ENCODE assay signal across 8 cellular contexts in genomic region chr21:37368536-37369279, GRCh38. TPM values are rescaled to one million over a fixed set of nuclear protein-coding genes. Genes with fewer than 3 reads are reported as not detected.
DNase-seq lines count a peak whose midpoint lies in the region; ATAC-seq and TF ChIP-seq lines count a peak whose summit lies in the region.

No MANE protein-coding gene starts in this region.

- H3K4me1 ChIP-seq in CD4-positive, CD25-positive, alpha-beta regulatory T cell (ENCODE audit: control insufficient read depth, insufficient read depth, low read length, poor library complexity, severe bottlenecking) = peaks cover 65% of the 10 kb centered on the region
- H3K4me1 ChIP-seq in lower lobe of right lung = peaks cover 63% of the 10 kb centered on the region
- peaks cover 64% of the 10 kb centered on the region for H3K4me1 ChIP-seq in vagina

- H3K4me3 ChIP-seq in CD4-positive, CD25-positive, alpha-beta regulatory T cell (ENCODE audit: low read depth, low read length) = peak overlapping the region; percentile 95
- peak overlapping the region; percentile 70 for H3K4me3 ChIP-seq in Jurkat, Clone E6-1 (ENCODE audit: low read length)
- peak overlapping the region; percentile 88 for H3K4me3 ChIP-seq in lower lobe of right lung
- peak overlapping the region; percentile 78 to 100 for H3K4me3 ChIP-seq in vagina

- DNase-seq in CD4-positive, CD25-positive, alpha-beta regulatory T cell = peak in 1 of 3 donors; percentile 13
- no peak for DNase-seq in Jurkat, Clone E6-1 (ENCODE audit: low read depth, low spot score)
- peak; percentile 51 for DNase-seq in astrocyte of the hippocampus (ENCODE audit: low read depth, low spot score)
- no peak for DNase-seq in lower lobe of right lung
- DNase-seq in vagina (ENCODE audit: extremely low spot score in 2 of 2) = no peak
- DNase-seq in COLO829 (ENCODE audit: low spot score) = no peak

- no peaks in the 10 kb centered on the region for H3K36me3 ChIP-seq in CD4-positive, CD25-positive, alpha-beta regulatory T cell (ENCODE audit: control insufficient read depth, insufficient read depth, low read length)
- H3K36me3 ChIP-seq in lower lobe of right lung (no peaks in the 10 kb centered on the region), vagina (no peaks in the 10 kb centered on the region)

- TF ChIP-seq POLR2A in vagina (IDR thresholded peaks at IDR 0.05) = no peak

- TF ChIP-seq CTCF in lower lobe of right lung (IDR thresholded peaks at IDR 0.05) = no peak
- no peak for TF ChIP-seq CTCF in vagina (IDR thresholded peaks at IDR 0.05)

- H3K36me3 Mint-ChIP-seq in CD4-positive, CD25-positive, alpha-beta regulatory T cell = peaks cover 5% of the 10 kb centered on the region

- peak overlapping the region; percentile 85 to 92 (median 87) for H3K27ac Mint-ChIP-seq in CD4-positive, CD25-positive, alpha-beta regulatory T cell

- no peaks in the 10 kb centered on the region for H3K9me3 ChIP-seq in CD4-positive, CD25-positive, alpha-beta regulatory T cell (ENCODE audit: control insufficient read depth in 2 of 2, low read length in 2 of 2)
- H3K9me3 ChIP-seq in lower lobe of right lung (no peaks in the 10 kb centered on the region), vagina (no peaks in the 10 kb centered on the region)

- H3K4me3 Mint-ChIP-seq in CD4-positive, CD25-positive, alpha-beta regulatory T cell = peak overlapping the region; percentile 87 to 98 (median 93)

- no peaks in the 10 kb centered on the region for H3K9me3 Mint-ChIP-seq in CD4-positive, CD25-positive, alpha-beta regulatory T cell

- no peaks in the 10 kb centered on the region for H3K27me3 ChIP-seq in CD4-positive, CD25-positive, alpha-beta regulatory T cell (ENCODE audit: control insufficient read depth, insufficient read depth, low read length)
- H3K27me3 ChIP-seq in lower lobe of right lung (ENCODE audit: low read depth) (no peaks in the 10 kb centered on the region), vagina (no peaks in the 10 kb centered on the region)

- H3K27ac ChIP-seq in CD4-positive, CD25-positive, alpha-beta regulatory T cell (ENCODE audit: insufficient read depth, low read length, poor library complexity, severe bottlenecking) = peak overlapping the region; percentile 80
- H3K27ac ChIP-seq in lower lobe of right lung = peak overlapping the region; percentile 99
- H3K27ac ChIP-seq in vagina = peak overlapping the region; percentile 100

- peaks cover 17% of the 10 kb centered on the region for H3K27me3 Mint-ChIP-seq in CD4-positive, CD25-positive, alpha-beta regulatory T cell

- ATAC-seq in CD4-positive, CD25-positive, alpha-beta regulatory T cell (ENCODE audit: low read depth in 2 of 2) = no peak
- ATAC-seq in lower lobe of right lung (no peak), HG02678 (IDR thresholded peaks at IDR 0.05; ENCODE audit: unreplicated experiment) (no peak), GM18498 (IDR thresholded peaks at IDR 0.05; ENCODE audit: unreplicated experiment) (no peak)

- intact Hi-C loops in lower lobe of right lung (cut with DNase I) (no loop called here), vagina (cut with DNase I) (loop anchor here (2.0 to 10.0 kb wide), 3 partner anchors 102 to 296 kb away; partner anchors contain the start of genes PIGP, TTC3 and VPS26C)

- H3K4me1 Mint-ChIP-seq in CD4-positive, CD25-positive, alpha-beta regulatory T cell = peaks cover 42 to 78% (median 55%) of the 10 kb centered on the region in 4 donors

RNA-seq across cellular contexts. Expression of gene DYRK1A, which starts 2.1 kb away (rescaled TPM):
- 143 TPM for total RNA-seq in CD4-positive, CD25-positive, alpha-beta regulatory T cell
- 1 to 10 TPM; 2.6 to 6.6 (median 5.6) TPM for polyA plus RNA-seq in CD4-positive, CD25-positive, alpha-beta regulatory T cell
- 17.0 TPM for polyA plus RNA-seq in Jurkat, Clone E6-1 (2012; ENCODE audit: insufficient read depth, insufficient read length)
- total RNA-seq in lower lobe of right lung (67.7 TPM), vagina (78.1 TPM)
